Comparison of ENCODE assay signal across 1 cellular context in the genomic region with DNA sequence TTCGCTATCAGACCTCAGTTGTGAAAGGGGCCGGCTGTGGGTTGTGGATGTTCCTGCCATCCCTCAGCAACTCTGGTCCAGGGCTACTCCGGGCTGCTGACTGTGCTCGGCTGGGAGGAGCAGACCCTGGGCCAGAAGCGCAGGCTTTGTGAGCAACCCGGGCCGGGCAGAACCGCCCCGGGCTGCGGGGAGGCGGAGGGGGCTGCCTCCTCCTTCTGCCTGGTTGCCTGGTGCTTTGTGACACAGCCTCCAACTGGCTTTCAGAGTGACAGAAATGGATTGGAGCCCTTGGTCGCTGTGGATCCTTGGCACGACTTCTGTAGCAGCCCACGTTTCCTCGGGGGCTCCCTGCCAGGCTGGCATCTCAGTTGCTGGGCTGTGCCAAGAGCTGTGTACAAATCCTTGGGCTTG.
TF ChIP-seq lines count a peak whose summit lies in the region.

No MANE protein-coding gene starts in this region.

TF ChIP-seq in H1, 55 proteins besides CTCF, POLR2A, EP300 and RAD21:
- TF ChIP-seq TCF12 (IDR thresholded peaks at IDR 0.05; ENCODE audit: low read depth, low read length), result no peak
